9 cellular contexts compared by ENCODE assay signal in the genomic region with DNA sequence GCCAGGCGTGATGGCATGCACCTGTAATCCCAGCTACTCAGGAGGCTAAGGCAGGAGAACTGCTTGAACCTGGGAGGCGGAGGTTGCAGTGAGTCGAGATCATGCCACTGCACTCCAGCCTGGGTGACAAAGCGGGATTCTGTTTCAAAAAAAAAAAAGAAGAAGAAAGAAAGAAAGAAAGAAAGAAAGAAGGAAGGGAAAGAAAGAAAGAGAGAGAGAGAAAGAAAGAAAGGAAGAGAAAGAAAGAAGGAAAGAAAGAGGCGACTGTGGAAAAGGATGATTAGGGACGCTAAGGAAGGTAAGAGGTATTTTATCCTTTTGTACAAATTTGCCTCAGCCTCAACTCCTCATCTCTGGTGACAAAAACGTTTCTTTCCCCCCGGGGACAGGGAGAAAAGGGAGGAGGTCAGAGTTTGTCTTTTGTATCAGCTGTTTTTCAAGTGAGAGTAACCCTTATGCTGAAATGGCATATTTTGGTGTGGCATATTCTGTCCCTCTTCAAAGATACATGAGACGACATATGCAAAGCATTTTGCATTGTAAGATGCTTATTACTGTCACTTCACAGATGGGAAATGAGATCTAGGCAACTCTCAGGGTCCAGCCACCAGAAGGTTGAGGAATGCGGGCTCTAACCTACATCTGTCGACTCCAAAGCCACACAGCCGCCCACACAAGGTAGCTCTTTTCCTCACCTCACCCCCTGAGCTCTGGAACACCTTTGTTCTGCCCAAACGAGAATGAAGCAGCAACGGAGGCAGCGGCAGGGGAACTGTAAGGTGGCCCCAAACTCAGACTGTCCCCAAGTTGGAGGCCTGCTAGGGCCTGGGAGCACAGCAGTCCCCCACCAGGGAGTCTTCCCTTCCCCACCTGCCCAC. TPM values are rescaled to one million over a fixed set of nuclear protein-coding genes. Genes with fewer than 3 reads are reported as not detected.
DNase-seq lines count a peak whose midpoint lies in the region; ATAC-seq and TF ChIP-seq lines count a peak whose summit lies in the region.
"Had no signal": no experiment of that assay in that cellular context is flagged by ENCODE, and none has a peak within 500 bp of the region (broad histone marks: within the 10 kb centered on the region; RNA-seq: fewer than 3 reads in every experiment).

No MANE protein-coding gene starts in this region.

- POLR2A ChIA-PET in RWPE1 (lab: Yijun Ruan, JAX; ENCODE audit: low non-redundant PET), result interaction anchor here (1.1 kb wide), 1 partner anchor 21 kb away, joined by 4 read pairs; no protein-coding TSS in a partner anchor

- no peak overlapping the region for H3K4me3 ChIP-seq in esophagus squamous epithelium

- peaks cover 43 to 88% (median 47%) of the 10 kb centered on the region in 3 donors for H3K4me1 ChIP-seq in esophagus squamous epithelium

- TF ChIP-seq POLR2A in esophagus squamous epithelium (IDR thresholded peaks at IDR 0.05), result no peak

- H3K27me3 ChIP-seq in esophagus squamous epithelium, result no peaks in the 10 kb centered on the region

- H3K36me3 Mint-ChIP-seq in stimulated activated naive B cell treated with anti-CD40 and anti-IgM and Interleukin-4, amounts not matched to agents 10 μg/mL and 1 μg/mL and 100 μg/mL, for 72 hours, result no peaks in the 10 kb centered on the region

- intact Hi-C loops in esophagus squamous epithelium (cut with DNase I), result no loop called here

- DNase-seq in DMS 273 (lab: John Stamatoyannopoulos, UW; ENCODE audit: unreplicated experiment) (peak; percentile 37), DMS 273 treated with DMSO at 0.1 percent for 48 hours (lab: John Stamatoyannopoulos, UW) (no peak), RWPE1 (ENCODE audit: low spot score) (no peak), esophagus squamous epithelium (lab: John Stamatoyannopoulos, UW) (no peak), NCI-H2227 (lab: John Stamatoyannopoulos, UW; ENCODE audit: unreplicated experiment) (no peak), middle frontal gyrus (ENCODE audit: extremely low spot score, low spot score) (no peak)
- no peak for DNase-seq in stimulated activated naive B cell treated with anti-CD40 and anti-IgM and Interleukin-4, amounts not matched to agents 10 μg/mL and 1 μg/mL and 100 μg/mL, for 72 hours

- no peaks in the 10 kb centered on the region for H3K9me3 Mint-ChIP-seq in stimulated activated naive B cell treated with anti-CD40 and anti-IgM and Interleukin-4, amounts not matched to agents 10 μg/mL and 1 μg/mL and 100 μg/mL, for 72 hours

- CTCF ChIA-PET in RWPE1 (lab: Yijun Ruan, JAX), result interaction anchor here (0.6 to 3.1 kb wide), 6 partner anchors 10 to 42 kb away, joined by 3 to 29 read pairs (median 4); no protein-coding TSS in a partner anchor

- TF ChIP-seq CTCF in RWPE1 (conservative IDR thresholded peaks at IDR 0.05; ENCODE audit: low read depth), result no peak
- TF ChIP-seq CTCF in esophagus squamous epithelium (IDR thresholded peaks at IDR 0.05), result no peak

- 71 to 77% methylated on average over 14 to 15 of the region's 15 CpGs for WGBS in esophagus squamous epithelium, 2 donors

- peak overlapping the region; percentile 31 for H3K27ac Mint-ChIP-seq in stimulated activated naive B cell treated with anti-CD40 and anti-IgM and Interleukin-4, amounts not matched to agents 10 μg/mL and 1 μg/mL and 100 μg/mL, for 72 hours

- no peaks in the 10 kb centered on the region for H3K36me3 ChIP-seq in esophagus squamous epithelium

- H3K9me3 ChIP-seq in esophagus squamous epithelium, result no peaks in the 10 kb centered on the region

- H3K27ac ChIP-seq in RWPE1 (peak overlapping the region; percentile 97), esophagus squamous epithelium (peak overlapping the region; percentile 85 to 91 (median 88))
- H3K27ac ChIP-seq: 22Rv1 had no signal

- H3K4me1 Mint-ChIP-seq in stimulated activated naive B cell treated with anti-CD40 and anti-IgM and Interleukin-4, amounts not matched to agents 10 μg/mL and 1 μg/mL and 100 μg/mL, for 72 hours, result peaks cover 72 to 92% of the 10 kb centered on the region in 2 donors

- ATAC-seq in stimulated activated naive B cell treated with anti-CD40 and anti-IgM and Interleukin-4, amounts not matched to agents 10 μg/mL and 1 μg/mL and 100 μg/mL, for 72 hours (replicated peaks), result no peak
- no peak for ATAC-seq in GM21447 (IDR thresholded peaks at IDR 0.05; ENCODE audit: unreplicated experiment)

- H3K4me3 Mint-ChIP-seq in stimulated activated naive B cell treated with anti-CD40 and anti-IgM and Interleukin-4, amounts not matched to agents 10 μg/mL and 1 μg/mL and 100 μg/mL, for 72 hours, result no peak overlapping the region

- H3K27me3 Mint-ChIP-seq in stimulated activated naive B cell treated with anti-CD40 and anti-IgM and Interleukin-4, amounts not matched to agents 10 μg/mL and 1 μg/mL and 100 μg/mL, for 72 hours, result no peaks in the 10 kb centered on the region

RNA-seq across cellular contexts. Expression of a gene that starts 38.0 kb away (rescaled TPM):
- 10 to 100 TPM; 15.8 to 32.0 (median 21.4) TPM for total RNA-seq in esophagus squamous epithelium

RNA-seq across cellular contexts. Expression of a gene that starts 55.8 kb away (rescaled TPM):
- 1 to 10 TPM in 1 of 4 donors, under 1 TPM in 3; 0.76 to 1.9 (median 0.91) TPM for total RNA-seq in esophagus squamous epithelium
